14 cellular contexts compared by ENCODE assay signal in genomic region chr18:7601249-7601620, GRCh38. TPM values are rescaled to one million over a fixed set of nuclear protein-coding genes. Genes with fewer than 3 reads are reported as not detected.
DNase-seq lines count a peak whose midpoint lies in the region; ATAC-seq, FAIRE-seq and TF ChIP-seq lines count a peak whose summit lies in the region.
"Had no signal": no experiment of that assay in that cellular context is flagged by ENCODE, and none has a peak within 500 bp of the region (broad histone marks: within the 10 kb centered on the region; RNA-seq: fewer than 3 reads in every experiment).

No MANE protein-coding gene starts in this region.

- POLR2A ChIA-PET in PC-3 (lab: Charles Lee; ENCODE audit: unreplicated experiment): interaction anchor here (0.5 kb wide), 2 partner anchors 25 to 34 kb away, joined by 4 to 5 read pairs; no protein-coding TSS in a partner anchor

- H3K27me3 Mint-ChIP-seq in natural killer cell treated with Interleukin-12 subunit alpha and Interleukin-12 subunit beta and Interleukin-15 and Interleukin-18, amount 100 ng/mL, for 72 hours: no peaks in the 10 kb centered on the region
- H3K27me3 Mint-ChIP-seq in type B pancreatic cell: peaks cover 3% of the 10 kb centered on the region
- H3K27me3 Mint-ChIP-seq: CD4-positive, alpha-beta memory T cell had no signal

- no peaks in the 10 kb centered on the region for H3K9me2 ChIP-seq in PC-3 (replicated peaks; ENCODE audit: low read length)

- no peaks in the 10 kb centered on the region for H3K27me3 ChIP-seq in PC-3 (ENCODE audit: low read length)

- ATAC-seq in PC-3 (peak; percentile 79), GM19351 (IDR thresholded peaks at IDR 0.05; ENCODE audit: unreplicated experiment) (no peak)
- peak; percentile 57 to 61 for ATAC-seq in natural killer cell treated with Interleukin-12 subunit alpha and Interleukin-12 subunit beta and Interleukin-15 and Interleukin-18, amount 100 ng/mL, for 72 hours

- intact Hi-C loops in PC-3 (cut with micrococcal nuclease): no loop called here

- H3K4me3 ChIP-seq in PC-3 (ENCODE audit: low read length): 0 out of 2 replicates have a peak overlapping the region, but pooled peaks have one; percentile 11
- no peak overlapping the region for H3K4me3 ChIP-seq in choroid plexus epithelial cell (ENCODE audit: low read depth, low read length)

- H3K4me3 Mint-ChIP-seq in natural killer cell treated with Interleukin-12 subunit alpha and Interleukin-12 subunit beta and Interleukin-15 and Interleukin-18, amount 100 ng/mL, for 72 hours: no peak overlapping the region
- no peak overlapping the region for H3K4me3 Mint-ChIP-seq in type B pancreatic cell
- H3K4me3 Mint-ChIP-seq: naive B cell had no signal

- peaks cover 27% of the 10 kb centered on the region for H3K4me1 ChIP-seq in PC-3 (ENCODE audit: insufficient read depth, low read length)

- DNase-seq in GM03348 (ENCODE audit: low spot score) (peak; percentile 33), PC-3 (peak; percentile 70), choroid plexus epithelial cell (ENCODE audit: low read depth) (peak; percentile 84), type B pancreatic cell (ENCODE audit: extremely low spot score, unreplicated experiment) (no peak), HTR-8/SVneo (ENCODE audit: insufficient read length, low spot score) (no peak)
- DNase-seq in natural killer cell treated with Interleukin-12 subunit alpha and Interleukin-12 subunit beta and Interleukin-15 and Interleukin-18, amount 100 ng/mL, for 72 hours (ENCODE audit: low spot score): no peak
- no peak for DNase-seq in activated CD4-positive, alpha-beta T cell treated with anti-CD3 and anti-CD28 coated beads, Interleukin-2, amount 50 U/mL, for 48 hours
- DNase-seq: activated CD8-positive, alpha-beta memory T cell treated with anti-CD3 and anti-CD28 coated beads, Interleukin-2, amount 50 U/mL, for 48 hours; amygdala; naive B cell; stimulated activated CD8-positive, alpha-beta memory T cell treated with anti-CD3 and anti-CD28 coated beads, Interleukin-4, amount 100 ng/mL, for 48 hours had no signal

- H2AFZ ChIP-seq in PC-3 (ENCODE audit: low read length): no peak overlapping the region

- H3K9me3 ChIP-seq in PC-3 (ENCODE audit: low read length): no peaks in the 10 kb centered on the region

- H4K20me1 ChIP-seq in PC-3 (ENCODE audit: low read length): no peaks in the 10 kb centered on the region

- peak overlapping the region; percentile 38 for H3K4me2 ChIP-seq in PC-3 (ENCODE audit: low read length)

- FAIRE-seq in HTR-8/SVneo (lab: Jason Lieb, UNC): no peak
- FAIRE-seq: endometrium had no signal

- TF ChIP-seq CTCF in PC-3 (conservative IDR thresholded peaks at IDR 0.05; ENCODE audit: low read depth, low read length) (no peak; the same call in 1 of the 2 replicates), choroid plexus epithelial cell (conservative IDR thresholded peaks at IDR 0.05; ENCODE audit: low read depth, low read length) (peak; percentile 67), type B pancreatic cell (conservative IDR thresholded peaks at IDR 0.05) (no peak)

- H3K9ac ChIP-seq in PC-3 (ENCODE audit: low read length): no peak overlapping the region

- no peaks in the 10 kb centered on the region for H3K36me3 ChIP-seq in PC-3 (ENCODE audit: low read depth, low read length)

- H3K79me2 ChIP-seq in PC-3 (ENCODE audit: low read length): peaks cover 78% of the 10 kb centered on the region

- no peak overlapping the region for H3K27ac Mint-ChIP-seq in natural killer cell treated with Interleukin-12 subunit alpha and Interleukin-12 subunit beta and Interleukin-15 and Interleukin-18, amount 100 ng/mL, for 72 hours
- no peak overlapping the region for H3K27ac Mint-ChIP-seq in type B pancreatic cell
- H3K27ac Mint-ChIP-seq: CD4-positive, alpha-beta memory T cell; naive B cell had no signal

- CTCF ChIA-PET in PC-3 (lab: Charles Lee): interaction anchor here (1.1 kb wide), 1 partner anchor 35 kb away, joined by 5 read pairs; no protein-coding TSS in a partner anchor

- no peaks in the 10 kb centered on the region for H3F3A ChIP-seq in PC-3 (ENCODE audit: low read length, unreplicated experiment)

- no TSS peak for BruUV-seq in PC-3 (replicated peaks; lab: Mats Ljungman, UMichigan)

- no peaks in the 10 kb centered on the region for H3K9me3 Mint-ChIP-seq in natural killer cell treated with Interleukin-12 subunit alpha and Interleukin-12 subunit beta and Interleukin-15 and Interleukin-18, amount 100 ng/mL, for 72 hours
- no peaks in the 10 kb centered on the region for H3K9me3 Mint-ChIP-seq in type B pancreatic cell
- H3K9me3 Mint-ChIP-seq: CD4-positive, alpha-beta memory T cell had no signal

- H3K36me3 Mint-ChIP-seq in natural killer cell treated with Interleukin-12 subunit alpha and Interleukin-12 subunit beta and Interleukin-15 and Interleukin-18, amount 100 ng/mL, for 72 hours: no peaks in the 10 kb centered on the region
- no peaks in the 10 kb centered on the region for H3K36me3 Mint-ChIP-seq in type B pancreatic cell
- H3K36me3 Mint-ChIP-seq: CD4-positive, alpha-beta memory T cell; naive B cell had no signal

- peaks cover 5 to 15% of the 10 kb centered on the region in 2 donors for H3K4me1 Mint-ChIP-seq in natural killer cell treated with Interleukin-12 subunit alpha and Interleukin-12 subunit beta and Interleukin-15 and Interleukin-18, amount 100 ng/mL, for 72 hours (ENCODE audit: low read depth in 2 of 2)
- peaks cover 11% of the 10 kb centered on the region for H3K4me1 Mint-ChIP-seq in type B pancreatic cell (ENCODE audit: unreplicated experiment)
- H3K4me1 Mint-ChIP-seq: naive B cell had no signal

- 0 out of 2 replicates have a peak overlapping the region, but pooled peaks have one; percentile 2 for H3K27ac ChIP-seq in PC-3 (ENCODE audit: low read length)

RNA-seq across cellular contexts. Expression of gene PTPRM, which starts 34.1 kb away (rescaled TPM):
- total RNA-seq in PC-3 (2014; rRNA removed) (45.6 and 61.3 TPM in 2 replicates), type B pancreatic cell (ENCODE audit: low replicate concordance) (11.2 and 18.6 TPM in 2 replicates)
- 10 to 100 TPM in 1 of 2 donors, 1 to 10 TPM in 1; 7.5 to 19.2 TPM for total RNA-seq in natural killer cell treated with Interleukin-12 subunit alpha and Interleukin-12 subunit beta and Interleukin-15 and Interleukin-18, amount 100 ng/mL, for 72 hours

Comparison
In these comparisons a context has a peak if more than half of its experiments do, and no peak if none do; other contexts are left out.
1. DNase-seq: peak in GM03348 (single experiment), PC-3 (single experiment) and choroid plexus epithelial cell (single experiment); none in natural killer cell treated with Interleukin-12 subunit alpha and Interleukin-12 subunit beta and Interleukin-15 and Interleukin-18, amount 100 ng/mL, for 72 hours (single experiment), activated CD4-positive, alpha-beta T cell treated with anti-CD3 and anti-CD28 coated beads, Interleukin-2, amount 50 U/mL, for 48 hours (0 of 2), type B pancreatic cell (single experiment) and HTR-8/SVneo (single experiment).